ENCODE assay signal across 1 cellular context in the genomic region with DNA sequence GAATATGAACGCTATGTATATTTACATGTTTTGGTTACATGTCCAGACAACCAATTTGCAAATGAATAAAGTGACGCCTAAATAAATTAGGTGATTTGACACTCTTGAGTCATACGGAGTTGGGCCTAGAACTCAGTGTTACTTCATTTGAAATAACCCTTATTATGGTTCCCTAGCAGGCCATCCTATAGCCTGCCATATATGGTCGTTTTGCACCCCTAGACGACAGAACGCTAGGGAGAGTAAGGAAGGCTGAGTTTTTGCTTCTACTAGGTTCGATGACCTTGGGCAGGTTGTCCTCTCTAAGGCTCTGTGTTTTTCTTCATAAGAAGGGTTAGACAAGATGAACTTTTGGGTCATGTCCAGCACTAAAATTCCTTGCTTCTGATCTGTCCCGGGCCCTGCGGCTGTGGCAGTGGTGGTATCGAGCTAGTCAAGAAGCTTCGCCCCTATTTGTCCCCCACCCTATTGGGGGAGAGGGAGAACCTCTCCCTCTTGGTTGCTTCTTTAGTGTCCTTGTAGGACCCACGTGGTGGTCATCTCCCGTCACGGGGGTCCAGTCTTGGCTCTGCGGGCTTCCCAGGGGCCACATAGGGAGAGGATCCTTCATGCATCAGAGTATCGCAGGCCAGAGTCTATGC.
TF ChIP-seq lines count a peak whose summit lies in the region.

No MANE protein-coding gene starts in this region.

TF ChIP-seq in GM12878, 131 proteins besides CTCF, POLR2A, EP300 and RAD21 (continued from another document):
- TF ChIP-seq, protein P1, sequence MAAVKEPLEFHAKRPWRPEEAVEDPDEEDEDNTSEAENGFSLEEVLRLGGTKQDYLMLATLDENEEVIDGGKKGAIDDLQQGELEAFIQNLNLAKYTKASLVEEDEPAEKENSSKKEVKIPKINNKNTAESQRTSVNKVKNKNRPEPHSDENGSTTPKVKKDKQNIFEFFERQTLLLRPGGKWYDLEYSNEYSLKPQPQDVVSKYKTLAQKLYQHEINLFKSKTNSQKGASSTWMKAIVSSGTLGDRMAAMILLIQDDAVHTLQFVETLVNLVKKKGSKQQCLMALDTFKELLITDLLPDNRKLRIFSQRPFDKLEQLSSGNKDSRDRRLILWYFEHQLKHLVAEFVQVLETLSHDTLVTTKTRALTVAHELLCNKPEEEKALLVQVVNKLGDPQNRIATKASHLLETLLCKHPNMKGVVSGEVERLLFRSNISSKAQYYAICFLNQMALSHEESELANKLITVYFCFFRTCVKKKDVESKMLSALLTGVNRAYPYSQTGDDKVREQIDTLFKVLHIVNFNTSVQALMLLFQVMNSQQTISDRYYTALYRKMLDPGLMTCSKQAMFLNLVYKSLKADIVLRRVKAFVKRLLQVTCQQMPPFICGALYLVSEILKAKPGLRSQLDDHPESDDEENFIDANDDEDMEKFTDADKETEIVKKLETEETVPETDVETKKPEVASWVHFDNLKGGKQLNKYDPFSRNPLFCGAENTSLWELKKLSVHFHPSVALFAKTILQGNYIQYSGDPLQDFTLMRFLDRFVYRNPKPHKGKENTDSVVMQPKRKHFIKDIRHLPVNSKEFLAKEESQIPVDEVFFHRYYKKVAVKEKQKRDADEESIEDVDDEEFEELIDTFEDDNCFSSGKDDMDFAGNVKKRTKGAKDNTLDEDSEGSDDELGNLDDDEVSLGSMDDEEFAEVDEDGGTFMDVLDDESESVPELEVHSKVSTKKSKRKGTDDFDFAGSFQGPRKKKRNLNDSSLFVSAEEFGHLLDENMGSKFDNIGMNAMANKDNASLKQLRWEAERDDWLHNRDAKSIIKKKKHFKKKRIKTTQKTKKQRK (IDR thresholded peaks at IDR 0.05; ENCODE audit: low read depth, low read length), result no peak
- TF ChIP-seq RFX5 (IDR thresholded peaks at IDR 0.05; ENCODE audit: low read depth, low read length) (no peak), WRNIP1 (IDR thresholded peaks at IDR 0.05; ENCODE audit: borderline replicate concordance, low read depth, low read length) (0 out of 2 replicates have a peak, but pooled peaks have one; percentile 33), SRF (IDR thresholded peaks at IDR 0.05; ENCODE audit: low read depth in 2 of 2, low read length in 2 of 2) (0 out of 4 replicates have a peak, but pooled peaks of 1 of the 2 experiments have one; percentile 51), ZNF207 (IDR thresholded peaks at IDR 0.05; ENCODE audit: borderline replicate concordance) (0 out of 2 replicates have a peak, but pooled peaks have one; percentile 24), TAF1 (IDR thresholded peaks at IDR 0.05; ENCODE audit: borderline replicate concordance, low read depth, low read length) (no peak), CHD4 (IDR thresholded peaks at IDR 0.05) (no peak), CREB1 (IDR thresholded peaks at IDR 0.05; ENCODE audit: low read depth) (no peak), HCFC1 (IDR thresholded peaks at IDR 0.05; ENCODE audit: low read length) (no peak)
